1 cellular context compared by ENCODE assay signal in genomic region chr10:69223028-69223342, GRCh38.
A peak's percentile ranks its signal among the peaks of the same experiment; 100 is the strongest.
TF ChIP-seq lines count a peak whose summit lies in the region.

No MANE protein-coding gene starts in this region.

TF ChIP-seq in K562, 482 proteins besides CTCF, POLR2A, EP300 and RAD21:
- TF ChIP-seq PTBP1 (IDR thresholded peaks at IDR 0.05; ENCODE audit: low read depth, low read length) = no peak
- no peak for TF ChIP-seq ZFPM2 (CRISPR knock-in tag; IDR thresholded peaks at IDR 0.05)
- TF ChIP-seq, protein P1, sequence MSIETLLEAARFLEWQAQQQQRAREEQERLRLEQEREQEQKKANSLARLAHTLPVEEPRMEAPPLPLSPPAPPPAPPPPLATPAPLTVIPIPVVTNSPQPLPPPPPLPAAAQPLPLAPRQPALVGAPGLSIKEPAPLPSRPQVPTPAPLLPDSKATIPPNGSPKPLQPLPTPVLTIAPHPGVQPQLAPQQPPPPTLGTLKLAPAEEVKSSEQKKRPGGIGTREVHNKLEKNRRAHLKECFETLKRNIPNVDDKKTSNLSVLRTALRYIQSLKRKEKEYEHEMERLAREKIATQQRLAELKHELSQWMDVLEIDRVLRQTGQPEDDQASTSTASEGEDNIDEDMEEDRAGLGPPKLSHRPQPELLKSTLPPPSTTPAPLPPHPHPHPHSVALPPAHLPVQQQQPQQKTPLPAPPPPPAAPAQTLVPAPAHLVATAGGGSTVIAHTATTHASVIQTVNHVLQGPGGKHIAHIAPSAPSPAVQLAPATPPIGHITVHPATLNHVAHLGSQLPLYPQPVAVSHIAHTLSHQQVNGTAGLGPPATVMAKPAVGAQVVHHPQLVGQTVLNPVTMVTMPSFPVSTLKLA (conservative IDR thresholded peaks at IDR 0.05) = peak in 1 of 2 experiments; percentile 56; a peak in 1 of 4 replicates
- TF ChIP-seq, protein P2, sequence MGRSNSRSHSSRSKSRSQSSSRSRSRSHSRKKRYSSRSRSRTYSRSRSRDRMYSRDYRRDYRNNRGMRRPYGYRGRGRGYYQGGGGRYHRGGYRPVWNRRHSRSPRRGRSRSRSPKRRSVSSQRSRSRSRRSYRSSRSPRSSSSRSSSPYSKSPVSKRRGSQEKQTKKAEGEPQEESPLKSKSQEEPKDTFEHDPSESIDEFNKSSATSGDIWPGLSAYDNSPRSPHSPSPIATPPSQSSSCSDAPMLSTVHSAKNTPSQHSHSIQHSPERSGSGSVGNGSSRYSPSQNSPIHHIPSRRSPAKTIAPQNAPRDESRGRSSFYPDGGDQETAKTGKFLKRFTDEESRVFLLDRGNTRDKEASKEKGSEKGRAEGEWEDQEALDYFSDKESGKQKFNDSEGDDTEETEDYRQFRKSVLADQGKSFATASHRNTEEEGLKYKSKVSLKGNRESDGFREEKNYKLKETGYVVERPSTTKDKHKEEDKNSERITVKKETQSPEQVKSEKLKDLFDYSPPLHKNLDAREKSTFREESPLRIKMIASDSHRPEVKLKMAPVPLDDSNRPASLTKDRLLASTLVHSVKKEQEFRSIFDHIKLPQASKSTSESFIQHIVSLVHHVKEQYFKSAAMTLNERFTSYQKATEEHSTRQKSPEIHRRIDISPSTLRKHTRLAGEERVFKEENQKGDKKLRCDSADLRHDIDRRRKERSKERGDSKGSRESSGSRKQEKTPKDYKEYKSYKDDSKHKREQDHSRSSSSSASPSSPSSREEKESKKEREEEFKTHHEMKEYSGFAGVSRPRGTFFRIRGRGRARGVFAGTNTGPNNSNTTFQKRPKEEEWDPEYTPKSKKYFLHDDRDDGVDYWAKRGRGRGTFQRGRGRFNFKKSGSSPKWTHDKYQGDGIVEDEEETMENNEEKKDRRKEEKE (IDR thresholded peaks at IDR 0.05; ENCODE audit: borderline replicate concordance in 1 of 2, control insufficient read depth in 1 of 2, low read depth in 2 of 2, low read length in 1 of 2) = no peak
- no peak for TF ChIP-seq GMEB1 (CRISPR knock-in tag; IDR thresholded peaks at IDR 0.05)
- TF ChIP-seq POLR3A (IDR thresholded peaks at IDR 0.05; ENCODE audit: borderline replicate concordance, extremely low read depth, insufficient read depth, insufficient read length) = no peak
- no peak for TF ChIP-seq MTF1 (CRISPR knock-in tag; IDR thresholded peaks at IDR 0.05; ENCODE audit: borderline replicate concordance)
- TF ChIP-seq CBFA2T2 (conservative IDR thresholded peaks at IDR 0.05) = no peak
- TF ChIP-seq NR2C1 (IDR thresholded peaks at IDR 0.05) = no peak
- TF ChIP-seq NR2C1 (tag; IDR thresholded peaks at IDR 0.05) = no peak
- no peak for TF ChIP-seq CBX1 (IDR thresholded peaks at IDR 0.05; ENCODE audit: low read depth)
- TF ChIP-seq, protein P3, sequence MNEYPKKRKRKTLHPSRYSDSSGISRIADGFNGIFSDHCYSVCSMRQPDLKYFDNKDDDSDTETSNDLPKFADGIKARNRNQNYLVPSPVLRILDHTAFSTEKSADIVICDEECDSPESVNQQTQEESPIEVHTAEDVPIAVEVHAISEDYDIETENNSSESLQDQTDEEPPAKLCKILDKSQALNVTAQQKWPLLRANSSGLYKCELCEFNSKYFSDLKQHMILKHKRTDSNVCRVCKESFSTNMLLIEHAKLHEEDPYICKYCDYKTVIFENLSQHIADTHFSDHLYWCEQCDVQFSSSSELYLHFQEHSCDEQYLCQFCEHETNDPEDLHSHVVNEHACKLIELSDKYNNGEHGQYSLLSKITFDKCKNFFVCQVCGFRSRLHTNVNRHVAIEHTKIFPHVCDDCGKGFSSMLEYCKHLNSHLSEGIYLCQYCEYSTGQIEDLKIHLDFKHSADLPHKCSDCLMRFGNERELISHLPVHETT (CRISPR knock-in tag; conservative IDR thresholded peaks at IDR 0.05 in 1 of 2, IDR thresholded peaks at IDR 0.05 in 1 of 2) = 0 out of 4 replicates have a peak, but pooled peaks of 1 of the 2 experiments have one; percentile 37
- no peak for TF ChIP-seq KHSRP (IDR thresholded peaks at IDR 0.05)
- TF ChIP-seq NFIC (IDR thresholded peaks at IDR 0.05) = 0 out of 2 replicates have a peak, but pooled peaks have one; percentile 4
- TF ChIP-seq FOSL1 (tag; conservative IDR thresholded peaks at IDR 0.05) = peak; percentile 55
- TF ChIP-seq ZBTB49 (CRISPR knock-in tag; IDR thresholded peaks at IDR 0.05; ENCODE audit: borderline replicate concordance) = no peak
- no peak for TF ChIP-seq NR4A1 (CRISPR knock-in tag; IDR thresholded peaks at IDR 0.05)
- TF ChIP-seq NR4A1 (tag; IDR thresholded peaks at IDR 0.05) = no peak
- TF ChIP-seq L3MBTL2 (IDR thresholded peaks at IDR 0.05) = peak; percentile 36; the same call in 1 of the 2 replicates
- 0 out of 2 replicates have a peak, but pooled peaks have one; percentile 59 for TF ChIP-seq GATAD2B (IDR thresholded peaks at IDR 0.05; ENCODE audit: borderline replicate concordance)
- no peak for TF ChIP-seq E2F6 (IDR thresholded peaks at IDR 0.05; ENCODE audit: borderline replicate concordance in 1 of 2, extremely low read depth in 1 of 2, insufficient read depth in 1 of 2, insufficient read length in 1 of 2, low read depth in 1 of 2, low read length in 1 of 2, poor library complexity in 1 of 2, severe bottlenecking in 1 of 2)
- TF ChIP-seq, protein P4, sequence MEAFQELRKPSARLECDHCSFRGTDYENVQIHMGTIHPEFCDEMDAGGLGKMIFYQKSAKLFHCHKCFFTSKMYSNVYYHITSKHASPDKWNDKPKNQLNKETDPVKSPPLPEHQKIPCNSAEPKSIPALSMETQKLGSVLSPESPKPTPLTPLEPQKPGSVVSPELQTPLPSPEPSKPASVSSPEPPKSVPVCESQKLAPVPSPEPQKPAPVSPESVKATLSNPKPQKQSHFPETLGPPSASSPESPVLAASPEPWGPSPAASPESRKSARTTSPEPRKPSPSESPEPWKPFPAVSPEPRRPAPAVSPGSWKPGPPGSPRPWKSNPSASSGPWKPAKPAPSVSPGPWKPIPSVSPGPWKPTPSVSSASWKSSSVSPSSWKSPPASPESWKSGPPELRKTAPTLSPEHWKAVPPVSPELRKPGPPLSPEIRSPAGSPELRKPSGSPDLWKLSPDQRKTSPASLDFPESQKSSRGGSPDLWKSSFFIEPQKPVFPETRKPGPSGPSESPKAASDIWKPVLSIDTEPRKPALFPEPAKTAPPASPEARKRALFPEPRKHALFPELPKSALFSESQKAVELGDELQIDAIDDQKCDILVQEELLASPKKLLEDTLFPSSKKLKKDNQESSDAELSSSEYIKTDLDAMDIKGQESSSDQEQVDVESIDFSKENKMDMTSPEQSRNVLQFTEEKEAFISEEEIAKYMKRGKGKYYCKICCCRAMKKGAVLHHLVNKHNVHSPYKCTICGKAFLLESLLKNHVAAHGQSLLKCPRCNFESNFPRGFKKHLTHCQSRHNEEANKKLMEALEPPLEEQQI (IDR thresholded peaks at IDR 0.05) = 0 out of 2 replicates have a peak, but pooled peaks have one; percentile 28
- no peak for TF ChIP-seq SNRNP70 (optimal IDR thresholded peaks at IDR 0.05; ENCODE audit: low read depth, low read length)
- TF ChIP-seq ZNF217 (CRISPR knock-in tag; IDR thresholded peaks at IDR 0.05) = no peak
- TF ChIP-seq CXXC5 (CRISPR knock-in tag; IDR thresholded peaks at IDR 0.05) = no peak
TF ChIP-seq in K562: peak in this region for 7.
